Comparison of ENCODE assay signal across 8 cellular contexts in genomic region chr2:127701651-127702394, GRCh38. TPM values are rescaled to one million over a fixed set of nuclear protein-coding genes. Genes with fewer than 3 reads are reported as not detected.
DNase-seq lines count a peak whose midpoint lies in the region; ATAC-seq and TF ChIP-seq lines count a peak whose summit lies in the region.

No MANE protein-coding gene starts in this region.

- H3K9me3 ChIP-seq in ectodermal cell (ENCODE audit: control insufficient read depth, low read length) = no peaks in the 10 kb centered on the region

- H3K4me1 ChIP-seq in ectodermal cell (ENCODE audit: control insufficient read depth, insufficient read depth, low read length) = peaks cover 17% of the 10 kb centered on the region

- H3K27me3 ChIP-seq in ectodermal cell (ENCODE audit: control insufficient read depth, insufficient read depth, low read length, poor library complexity, severe bottlenecking) = no peaks in the 10 kb centered on the region

- H3K27ac ChIP-seq in C4-2B (peak overlapping the region; percentile 97), ectodermal cell (ENCODE audit: insufficient read depth, low read depth, low read length, poor library complexity, severe bottlenecking) (peak overlapping the region; percentile 90)

- CTCF ChIA-PET in activated CD4-positive, alpha-beta memory T cell treated with anti-CD3 and anti-CD28 coated beads, Interleukin-2, amount 10 ng/mL, durations not matched to agents 7 days and 5 days (lab: Charles Lee) = interaction anchor here (0.5 to 1.4 kb wide), 7 partner anchors 59 to 382 kb away, joined by 3 to 8 read pairs (median 4); partner anchors contain the start of gene WDR33

- WGBS in ectodermal cell, 2 experiments = 1% methylated on average over 108 of the region's 108 CpGs

- peak; percentile 37 for TF ChIP-seq CTCF in C4-2B (conservative IDR thresholded peaks at IDR 0.05)

- H3K9me3 Mint-ChIP-seq in activated CD4-positive, alpha-beta memory T cell treated with anti-CD3 and anti-CD28 coated beads, Interleukin-2, amount 10 ng/mL, durations not matched to agents 7 days and 5 days = no peaks in the 10 kb centered on the region

- peak overlapping the region; percentile 88 for H3K4me3 Mint-ChIP-seq in activated CD4-positive, alpha-beta memory T cell treated with anti-CD3 and anti-CD28 coated beads, Interleukin-2, amount 10 ng/mL, durations not matched to agents 7 days and 5 days

- peak; percentile 41 for ATAC-seq in HG03442 (IDR thresholded peaks at IDR 0.05; ENCODE audit: unreplicated experiment)

- POLR2A ChIA-PET in activated CD4-positive, alpha-beta memory T cell treated with anti-CD3 and anti-CD28 coated beads, Interleukin-2, amount 10 ng/mL, durations not matched to agents 7 days and 5 days (lab: Charles Lee) = interaction anchor here (0.6 to 5.9 kb wide), 34 partner anchors 9 to 621 kb away, joined by 3 to 30 read pairs (median 5); partner anchors contain the start of genes ERCC3, IWS1, POLR2D and SAP130

- peak overlapping the region; percentile 95 for H3K27ac Mint-ChIP-seq in activated CD4-positive, alpha-beta memory T cell treated with anti-CD3 and anti-CD28 coated beads, Interleukin-2, amount 10 ng/mL, durations not matched to agents 7 days and 5 days

- DNase-seq in GM19240 (ENCODE audit: insufficient read length, low spot score) (peak; percentile 68), NCI-H748 (lab: John Stamatoyannopoulos, UW; ENCODE audit: unreplicated experiment) (peak; percentile 82), medulla oblongata (ENCODE audit: extremely low spot score) (peak; percentile 56)
- DNase-seq in activated CD4-positive, alpha-beta memory T cell treated with anti-CD3 and anti-CD28 coated beads, Interleukin-2, amount 10 ng/mL, durations not matched to agents 7 days and 5 days = peak; percentile 85
- peak; percentile 59 for DNase-seq in stimulated activated CD8-positive, alpha-beta memory T cell treated with anti-CD3 and anti-CD28 coated beads, Interleukin-12 subunit alpha, Interleukin-12 subunit beta, amount 100 ng/mL, for 1 hour (ENCODE audit: low read depth)

- H3K36me3 ChIP-seq in ectodermal cell (ENCODE audit: control insufficient read depth, insufficient read depth, low read length) = peaks cover 12% of the 10 kb centered on the region

- peak overlapping the region; percentile 83 for H3K4me3 ChIP-seq in ectodermal cell (ENCODE audit: insufficient read depth, low read depth, low read length)

- peaks cover 39% of the 10 kb centered on the region for H3K4me1 Mint-ChIP-seq in activated CD4-positive, alpha-beta memory T cell treated with anti-CD3 and anti-CD28 coated beads, Interleukin-2, amount 10 ng/mL, durations not matched to agents 7 days and 5 days

- peaks cover 31% of the 10 kb centered on the region for H3K36me3 Mint-ChIP-seq in activated CD4-positive, alpha-beta memory T cell treated with anti-CD3 and anti-CD28 coated beads, Interleukin-2, amount 10 ng/mL, durations not matched to agents 7 days and 5 days (ENCODE audit: low read depth)

- H3K27me3 Mint-ChIP-seq in activated CD4-positive, alpha-beta memory T cell treated with anti-CD3 and anti-CD28 coated beads, Interleukin-2, amount 10 ng/mL, durations not matched to agents 7 days and 5 days = no peaks in the 10 kb centered on the region

RNA-seq across cellular contexts. Expression of gene SFT2D3, which starts 0.5 kb away (rescaled TPM):
- total RNA-seq in activated CD4-positive, alpha-beta memory T cell treated with anti-CD3 and anti-CD28 coated beads, Interleukin-2, amount 10 ng/mL, durations not matched to agents 7 days and 5 days = 1 to 10 TPM; 5.2 to 5.8 TPM
- 19.5 TPM for polyA plus RNA-seq in ectodermal cell (2013, experiment 1 of 4)
- 21.9 TPM for polyA plus RNA-seq in ectodermal cell (2013, experiment 2 of 4)
- 18.0 TPM for polyA plus RNA-seq in ectodermal cell (2013, experiment 3 of 4)
- 19.6 TPM for polyA plus RNA-seq in ectodermal cell (2013, experiment 4 of 4)

RNA-seq across cellular contexts. Expression of gene LIMS2, which starts 26.5 kb away (rescaled TPM):
- 10 to 100 TPM; 15.0 to 15.5 TPM for total RNA-seq in activated CD4-positive, alpha-beta memory T cell treated with anti-CD3 and anti-CD28 coated beads, Interleukin-2, amount 10 ng/mL, durations not matched to agents 7 days and 5 days
- 2.4 TPM for polyA plus RNA-seq in ectodermal cell (2013, experiment 1 of 4)
- 3.1 TPM for polyA plus RNA-seq in ectodermal cell (2013, experiment 2 of 4)
- 3.1 TPM for polyA plus RNA-seq in ectodermal cell (2013, experiment 3 of 4)
- 4.2 TPM for polyA plus RNA-seq in ectodermal cell (2013, experiment 4 of 4)

RNA-seq across cellular contexts. Expression of gene GPR17, which starts 55.9 kb away (rescaled TPM):
- not detected for total RNA-seq in activated CD4-positive, alpha-beta memory T cell treated with anti-CD3 and anti-CD28 coated beads, Interleukin-2, amount 10 ng/mL, durations not matched to agents 7 days and 5 days
- not detected for polyA plus RNA-seq in ectodermal cell (2013, experiment 1 of 4)
- polyA plus RNA-seq in ectodermal cell (2013, experiment 2 of 4) = 0.21 TPM
- polyA plus RNA-seq in ectodermal cell (2013, experiment 3 of 4) = 0.32 TPM
- 0.36 TPM for polyA plus RNA-seq in ectodermal cell (2013, experiment 4 of 4)

Comparison
In these comparisons a context has a peak if more than half of its experiments do, and no peak if none do; other contexts are left out.
1. Peak in every context shown above with its lines: DNase-seq, ATAC-seq, H3K4me3 ChIP-seq and H3K27ac ChIP-seq.